17 cellular contexts compared by ENCODE assay signal in the genomic region with DNA sequence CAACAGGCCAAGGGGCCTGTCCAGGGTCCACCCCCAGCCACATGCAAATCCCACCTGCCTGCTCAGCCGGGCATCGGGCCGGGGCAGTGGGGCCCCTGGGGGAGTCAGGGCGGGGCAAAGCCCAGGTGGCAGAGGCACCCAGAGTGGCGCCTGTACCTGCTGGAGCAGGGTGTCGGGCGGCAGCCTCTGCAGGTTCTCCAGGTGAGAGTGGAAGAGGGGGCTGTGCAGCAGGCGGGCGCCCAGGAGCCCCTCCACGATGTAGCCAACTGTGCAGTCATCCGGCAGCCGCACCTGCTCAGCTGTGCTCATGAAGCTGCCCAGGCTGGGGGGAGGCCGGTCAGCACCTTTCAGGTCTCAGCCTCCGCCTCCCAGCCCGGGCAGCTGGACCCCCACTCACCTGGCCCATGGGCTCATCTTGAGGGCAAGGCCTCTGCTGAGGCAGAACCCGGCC.
"Had no signal": no experiment of that assay in that cellular context is flagged by ENCODE, and none has a peak within 500 bp of the region (broad histone marks: within the 10 kb centered on the region; RNA-seq: fewer than 3 reads in every experiment).

No MANE protein-coding gene starts in this region.

- ATAC-seq: activated CD8-positive, alpha-beta memory T cell treated with anti-CD3 and anti-CD28 coated beads, Interleukin-2, amount 10 ng/mL, durations not matched to agents 7 days and 5 days; esophagus mucosa; left lobe of liver had no signal

- H3K27ac ChIP-seq: parathyroid adenoma, SK-N-MC had no signal

- H3K9ac ChIP-seq: parathyroid adenoma had no signal

- H3K27ac Mint-ChIP-seq: activated CD8-positive, alpha-beta memory T cell treated with anti-CD3 and anti-CD28 coated beads, Interleukin-2, amount 10 ng/mL, durations not matched to agents 7 days and 5 days; type B pancreatic cell had no signal

- DNase-seq: activated CD4-positive, alpha-beta T cell treated with anti-CD3 and anti-CD28 coated beads, Interleukin-2, amount 50 U/mL, for 48 hours; activated CD4-positive, CD25-positive, alpha-beta regulatory T cell; activated CD8-positive, alpha-beta memory T cell treated with anti-CD3 and anti-CD28 coated beads, Interleukin-2, amount 10 ng/mL, durations not matched to agents 7 days and 5 days; activated gamma-delta T cell treated with Interleukin-2 at 50 U/mL for 16 hours; activated T-cell treated with anti-CD3 and anti-CD28 coated beads, Interleukin-2, amount 50 U/mL, for 48 hours; aorta; mesenchymal stem cell; retina; small intestine; stimulated activated CD4-positive, alpha-beta T cell treated with anti-CD3 and anti-CD28 coated beads, Interleukin-1b, Interleukin-23, amount 100 ng/mL, for 48 hours; stimulated activated naive CD4-positive, alpha-beta T cell treated with Interleukin-2 at 50 U/mL for 16 hours; T-helper 2 cell had no signal

- H3K36me3 Mint-ChIP-seq: activated CD8-positive, alpha-beta memory T cell treated with anti-CD3 and anti-CD28 coated beads, Interleukin-2, amount 10 ng/mL, durations not matched to agents 7 days and 5 days had no signal

- H3K4me1 ChIP-seq: parathyroid adenoma had no signal

- H3K9me3 Mint-ChIP-seq: type B pancreatic cell had no signal

- H3K27me3 Mint-ChIP-seq: activated CD8-positive, alpha-beta memory T cell treated with anti-CD3 and anti-CD28 coated beads, Interleukin-2, amount 10 ng/mL, durations not matched to agents 7 days and 5 days; type B pancreatic cell had no signal

- H3K79me2 ChIP-seq: parathyroid adenoma had no signal

- H3K4me3 ChIP-seq: SK-N-MC had no signal

- H2AFZ ChIP-seq: parathyroid adenoma had no signal
